In genomic region chr1:53634571-53634979, GRCh38 we compare ENCODE assay signal across 33 cellular contexts.
DNase-seq lines count a peak whose midpoint lies in the region; ATAC-seq, FAIRE-seq and TF ChIP-seq lines count a peak whose summit lies in the region.
"Had no signal": no experiment of that assay in that cellular context is flagged by ENCODE, and none has a peak within 500 bp of the region (broad histone marks: within the 10 kb centered on the region; RNA-seq: fewer than 3 reads in every experiment).

No MANE protein-coding gene starts in this region.

- H3K27ac Mint-ChIP-seq in activated naive CD4-positive, alpha-beta T cell treated with anti-CD3 and anti-CD28 coated beads, Interleukin-2, amount 50 U/mL, for 72 hours = no peak overlapping the region
- H3K27ac Mint-ChIP-seq: activated CD4-positive, alpha-beta T cell treated with anti-CD3 and anti-CD28 coated beads for 36 hours; activated T-helper 1 cell treated with anti-CD3 and anti-CD28 coated beads, Interleukin-12 subunit alpha, Interleukin-12 subunit beta, Interleukin-2, Interleukin-4 antibody, amounts not matched to agents 30 ng/mL and 10 ng/mL and 1 ng/mL, durations not matched to agents 14 hours and 24 hours and 36 hours; CD4-positive, alpha-beta T cell; immature natural killer cell; nephron progenitor cell; stimulated activated naive B cell treated with anti-CD40 and anti-IgM and Interleukin-4, amounts not matched to agents 10 μg/mL and 1 μg/mL and 100 μg/mL, for 72 hours had no signal

- TF ChIP-seq EP300 in HepG2 (IDR thresholded peaks at IDR 0.05; ENCODE audit: low read depth in 2 of 2, low read length in 2 of 2) (no peak), HepG2 (CRISPR knock-in tag; IDR thresholded peaks at IDR 0.05; ENCODE audit: borderline replicate concordance) (no peak), H1 (IDR thresholded peaks at IDR 0.05; ENCODE audit: borderline replicate concordance in 1 of 2, low read depth in 2 of 2, low read length in 2 of 2) (no peak), sigmoid colon (IDR thresholded peaks at IDR 0.05) (no peak)

- H3K27ac ChIP-seq in right lobe of liver = no peak overlapping the region
- no peak overlapping the region for H3K27ac ChIP-seq in HepG2 (ENCODE audit: extremely low read length, insufficient read depth, low read length)
- no peak overlapping the region for H3K27ac ChIP-seq in H1 (ENCODE audit: low read depth, low read length)
- no peak overlapping the region for H3K27ac ChIP-seq in sigmoid colon
- H3K27ac ChIP-seq: brain microvascular endothelial cell, dorsolateral prefrontal cortex, gastrocnemius medialis, GM23248, HL-60, PC-9 had no signal

- H3K27me3 ChIP-seq in right lobe of liver (no peaks in the 10 kb centered on the region), HepG2 (ENCODE audit: control insufficient read depth in 1 of 2, insufficient read depth in 2 of 2, low read length in 2 of 2) (peaks cover 2 to 16% of the 10 kb centered on the region in 2 experiments; a peak in 2 of 5 replicates), H1 (replicated peaks in 1 of 4; ENCODE audit: control insufficient read depth in 3 of 4, extremely low read depth in 1 of 4, insufficient read depth in 3 of 4, low read length in 3 of 4) (no peaks in the 10 kb centered on the region), sigmoid colon (no peaks in the 10 kb centered on the region)
- H3K27me3 ChIP-seq: brain microvascular endothelial cell, dorsolateral prefrontal cortex, gastrocnemius medialis had no signal

- no peak overlapping the region for H4K91ac ChIP-seq in H1 (replicated peaks; ENCODE audit: insufficient read length, low read length)

- TF ChIP-seq RAD21 in HepG2 (CRISPR knock-in tag; IDR thresholded peaks at IDR 0.05) (no peak), H1 (IDR thresholded peaks at IDR 0.05 in 1 of 2, conservative IDR thresholded peaks at IDR 0.05 in 1 of 2; ENCODE audit: low read depth in 2 of 2, low read length in 2 of 2) (no peak)

- H2BK120ac ChIP-seq in H1 (replicated peaks; ENCODE audit: low read depth, low read length) = no peak overlapping the region

- no TSS peak for BruUV-seq in HepG2 (replicated peaks; lab: Mats Ljungman, UMichigan)

- H3K4me1 ChIP-seq in right lobe of liver (no peaks in the 10 kb centered on the region), HepG2 (ENCODE audit: insufficient read depth, low read length) (no peaks in the 10 kb centered on the region), H1 (replicated peaks in 1 of 4; ENCODE audit: control insufficient read depth in 3 of 4, insufficient read depth in 4 of 4, low read length in 3 of 4) (peaks cover 0 to 5% (median 4%) of the 10 kb centered on the region in 4 experiments; a peak in 5 of 7 replicates), sigmoid colon (no peaks in the 10 kb centered on the region)
- H3K4me1 ChIP-seq: gastrocnemius medialis had no signal

- no peak overlapping the region for H3K4me3 ChIP-seq in right lobe of liver
- H3K4me3 ChIP-seq in HepG2 (replicated peaks in 1 of 3; ENCODE audit: insufficient read depth in 1 of 3, low read depth in 2 of 3, low read length in 3 of 3) = no peak overlapping the region
- H3K4me3 ChIP-seq in H1 (ENCODE audit: extremely low read depth in 1 of 4, insufficient read depth in 2 of 4, low read depth in 3 of 4, low read length in 4 of 4) = no peak overlapping the region
- no peak overlapping the region for H3K4me3 ChIP-seq in sigmoid colon
- H3K4me3 ChIP-seq: dorsolateral prefrontal cortex, gastrocnemius medialis, GM23248, PC-9 had no signal

- peaks cover 15% of the 10 kb centered on the region; the same call in 1 of the 2 replicates for H3K23me2 ChIP-seq in H1 (ENCODE audit: low read depth, low read length)

- no peak overlapping the region for H3K23ac ChIP-seq in H1 (ENCODE audit: insufficient read length)

- H3K14ac ChIP-seq in H1 (ENCODE audit: insufficient read length) = no peak overlapping the region

- peak overlapping the region; percentile 30; the same call in 1 of the 2 replicates for H2BK12ac ChIP-seq in H1 (ENCODE audit: low read depth, low read length)

- POLR2A ChIA-PET in HepG2 (lab: Yijun Ruan, JAX) (no interaction called here), H1 (lab: Charles Lee; ENCODE audit: partially characterized antibody) (interaction anchor here (0.8 kb wide), 1 partner anchor 25 kb away, joined by 3 read pairs; no protein-coding TSS in a partner anchor)

- no peak overlapping the region for H2BK20ac ChIP-seq in H1 (ENCODE audit: low read length)

- H2BK5ac ChIP-seq in H1 (ENCODE audit: low read depth, low read length) = peak overlapping the region; percentile 4; the same call in 1 of the 2 replicates

- ATAC-seq in right lobe of liver (no peak), HepG2 (no peak), HG02885 (IDR thresholded peaks at IDR 0.05; ENCODE audit: poor library complexity, unreplicated experiment) (no peak)
- no peak for ATAC-seq in activated naive CD4-positive, alpha-beta T cell treated with anti-CD3 and anti-CD28 coated beads, Interleukin-2, amount 50 U/mL, for 72 hours
- ATAC-seq: activated CD4-positive, alpha-beta T cell treated with anti-CD3 and anti-CD28 coated beads for 36 hours; gastrocnemius medialis; left cardiac atrium; Right ventricle myocardium inferior; stimulated activated naive B cell treated with anti-CD40 and anti-IgM and Interleukin-4, amounts not matched to agents 10 μg/mL and 1 μg/mL and 100 μg/mL, for 72 hours had no signal

- no peak overlapping the region for H3K4ac ChIP-seq in H1 (replicated peaks; ENCODE audit: insufficient read length, low read depth, low read length)

- no peak for FAIRE-seq in HepG2 (lab: Jason Lieb, UNC)
- FAIRE-seq in H1 (lab: Jason Lieb, UNC) = no peak
- FAIRE-seq: D721Med, urothelium cell line had no signal

- H3K36me3 Mint-ChIP-seq in activated naive CD4-positive, alpha-beta T cell treated with anti-CD3 and anti-CD28 coated beads, Interleukin-2, amount 50 U/mL, for 72 hours = no peaks in the 10 kb centered on the region
- H3K36me3 Mint-ChIP-seq: immature natural killer cell; stimulated activated naive B cell treated with anti-CD40 and anti-IgM and Interleukin-4, amounts not matched to agents 10 μg/mL and 1 μg/mL and 100 μg/mL, for 72 hours had no signal

- H3K4me2 ChIP-seq in HepG2 (ENCODE audit: low read depth, low read length) = no peak overlapping the region
- H3K4me2 ChIP-seq in H1 (ENCODE audit: insufficient read depth in 1 of 2, low read depth in 2 of 2, low read length in 2 of 2) = no peak overlapping the region
- H3K4me2 ChIP-seq: PC-9 had no signal

- WGBS in right lobe of liver (ENCODE audit: insufficient coverage, low coverage, low lambda C conversion rate, missing lambda C conversion rate) = 50% methylated on average over 5 of the region's 10 CpGs
- WGBS in HepG2 (ENCODE audit: low lambda C conversion rate) = 15% methylated on average over 8 of the region's 10 CpGs
- 61% methylated on average over 10 of the region's 10 CpGs; no CpG with 5 or more reads in 1 of the 2 experiments for WGBS in H1 (ENCODE audit: extremely low coverage in 1 of 2, insufficient coverage in 1 of 2, insufficient read length in 1 of 2, insufficient replicate concordance in 2 of 2, low coverage in 1 of 2, low lambda C conversion rate in 2 of 2, missing lambda C conversion rate in 1 of 2), 2 experiments
- 87 to 89% methylated on average over 10 of the region's 10 CpGs for WGBS in sigmoid colon, 2 donors

- no peaks in the 10 kb centered on the region for H3K36me3 ChIP-seq in right lobe of liver
- no peaks in the 10 kb centered on the region for H3K36me3 ChIP-seq in HepG2 (replicated peaks in 1 of 2; ENCODE audit: control insufficient read depth in 1 of 2, insufficient read depth in 2 of 2, low read length in 2 of 2)
- no peaks in the 10 kb centered on the region for H3K36me3 ChIP-seq in H1 (ENCODE audit: control insufficient read depth in 2 of 4, insufficient read depth in 4 of 4, low read length in 3 of 4)
- H3K36me3 ChIP-seq in sigmoid colon = no peaks in the 10 kb centered on the region
- H3K36me3 ChIP-seq: brain microvascular endothelial cell, gastrocnemius medialis had no signal

- H3K79me2 ChIP-seq in HepG2 (ENCODE audit: insufficient read depth, low read length) (no peaks in the 10 kb centered on the region), H1 (ENCODE audit: control insufficient read depth in 1 of 2, insufficient read depth in 2 of 2, low read length in 2 of 2) (no peaks in the 10 kb centered on the region)

- no peak overlapping the region for H4K8ac ChIP-seq in H1 (ENCODE audit: extremely low read depth, insufficient read depth, low read length)

- H4K5ac ChIP-seq in H1 (ENCODE audit: insufficient read length, low read depth, low read length) = no peak overlapping the region

- no peak overlapping the region for H2AK5ac ChIP-seq in H1 (ENCODE audit: low read depth, low read length)

- no peak for TF ChIP-seq POLR2A in right lobe of liver (IDR thresholded peaks at IDR 0.05)
- no peak for TF ChIP-seq POLR2A in HepG2 (IDR thresholded peaks at IDR 0.05; ENCODE audit: insufficient read depth in 1 of 2, low read depth in 2 of 2, low read length in 2 of 2)
- TF ChIP-seq POLR2A in H1 (IDR thresholded peaks at IDR 0.05; ENCODE audit: control extremely low read depth in 1 of 2, low read depth in 2 of 2, low read length in 2 of 2) = no peak
- TF ChIP-seq POLR2A in sigmoid colon (IDR thresholded peaks at IDR 0.05) = no peak

- H3K9me3 ChIP-seq in right lobe of liver = no peaks in the 10 kb centered on the region
- H3K9me3 ChIP-seq in HepG2 (ENCODE audit: low read length) = no peaks in the 10 kb centered on the region
- H3K9me3 ChIP-seq in H1 (ENCODE audit: insufficient read depth in 2 of 2, low read depth in 1 of 2, low read length in 1 of 2) = no peaks in the 10 kb centered on the region; a peak in 1 of 4 replicates
- H3K9me3 ChIP-seq in sigmoid colon = no peaks in the 10 kb centered on the region
- H3K9me3 ChIP-seq: gastrocnemius medialis had no signal

- in situ Hi-C loops in HepG2 (cut with HindIII; ENCODE audit: extremely low pct_ligation_motif_present, low pct_unique_long_range_greater_than_20kb) = no loop called here

- H3K9ac ChIP-seq in HepG2 (ENCODE audit: insufficient read depth, low read depth, low read length) (no peak overlapping the region), H1 (replicated peaks in 1 of 4; ENCODE audit: extremely low read depth in 1 of 4, low read depth in 3 of 4, low read length in 3 of 4) (no peak overlapping the region)
- H3K9ac ChIP-seq: GM23248 had no signal

- no peak overlapping the region for H3K18ac ChIP-seq in H1 (ENCODE audit: extremely low read depth, low read length)

- intact Hi-C loops in right lobe of liver (cut with DNase I) = no loop called here
- intact Hi-C loops in HepG2 (cut with micrococcal nuclease; ENCODE audit: unreplicated experiment) = no loop called here
- intact Hi-C loops in sigmoid colon (cut with DNase I) = no loop called here

- no peak overlapping the region for H3K56ac ChIP-seq in H1 (replicated peaks; ENCODE audit: insufficient read length, low read depth, low read length)

- H2BK15ac ChIP-seq in H1 (ENCODE audit: low read length) = no peak overlapping the region

- no peak overlapping the region for H2AFZ ChIP-seq in HepG2 (ENCODE audit: low read length)
- no peak overlapping the region for H2AFZ ChIP-seq in H1 (ENCODE audit: low read length)
- H2AFZ ChIP-seq: GM23248, PC-9 had no signal

- peak in 2 of 3 donors; percentile 15 to 40 for DNase-seq in right lobe of liver
- DNase-seq in HepG2 (ENCODE audit: low spot score) = no peak
- peak; percentile 21 to 50 for DNase-seq in H1 (ENCODE audit: low read depth in 1 of 2, low spot score in 2 of 2)
- peak; percentile 48 for DNase-seq in sigmoid colon
- DNase-seq in activated naive CD4-positive, alpha-beta T cell treated with anti-CD3 and anti-CD28 coated beads, Interleukin-2, amount 50 U/mL, for 72 hours (ENCODE audit: low spot score in 2 of 2) = no peak
- DNase-seq in NCI-H2227 treated with DMSO at 0.1 percent for 48 hours (lab: John Stamatoyannopoulos, UW) = no peak
- DNase-seq: activated CD4-positive, alpha-beta T cell treated with anti-CD3 and anti-CD28 coated beads for 36 hours; activated naive CD4-positive, alpha-beta T cell treated with anti-CD3 and anti-CD28 coated beads, Interleukin-2, amount 50 U/mL, for 16 hours; amniotic stem cell; brain microvascular endothelial cell; cerebellar nuclear complex; gastrocnemius medialis; GM23248; immature natural killer cell; left cardiac atrium; mammary epithelial cell; MM.1S; NCI-H1105 treated with DMSO at 0.1 percent for 48 hours; NCI-H1930; NCI-H524 treated with DMSO at 0.1 percent for 48 hours; nephron progenitor cell; NK-92 treated with Interleukin-12 subunit alpha and Interleukin-12 subunit beta, amount 100 ng/mL, for 24 hours; PC-9; stimulated activated naive B cell treated with anti-CD40 and anti-IgM and Interleukin-4, amounts not matched to agents 10 μg/mL and 1 μg/mL and 100 μg/mL, for 72 hours; T-helper 2 cell had no signal

- CTCF ChIA-PET in HepG2 (lab: Yijun Ruan, JAX; ENCODE audit: low intra/inter-chr PET ratio, low total read pairs) = no interaction called here
- CTCF ChIA-PET in H1 (lab: Charles Lee; ENCODE audit: partially characterized antibody) = interaction anchor here (0.7 to 2.5 kb wide), 6 partner anchors 9 to 48 kb away, joined by 3 to 8 read pairs (median 3); no protein-coding TSS in a partner anchor

- H3K9me3 Mint-ChIP-seq in activated naive CD4-positive, alpha-beta T cell treated with anti-CD3 and anti-CD28 coated beads, Interleukin-2, amount 50 U/mL, for 72 hours = no peaks in the 10 kb centered on the region
- H3K9me3 Mint-ChIP-seq: activated T-helper 1 cell treated with anti-CD3 and anti-CD28 coated beads, Interleukin-12 subunit alpha, Interleukin-12 subunit beta, Interleukin-2, Interleukin-4 antibody, amounts not matched to agents 30 ng/mL and 10 ng/mL and 1 ng/mL, durations not matched to agents 14 hours and 24 hours and 36 hours; CD4-positive, alpha-beta T cell; immature natural killer cell; nephron progenitor cell; stimulated activated naive B cell treated with anti-CD40 and anti-IgM and Interleukin-4, amounts not matched to agents 10 μg/mL and 1 μg/mL and 100 μg/mL, for 72 hours had no signal

- no peaks in the 10 kb centered on the region for H3K79me1 ChIP-seq in H1 (ENCODE audit: low read depth, low read length)

- H4K20me1 ChIP-seq in HepG2 (ENCODE audit: insufficient read depth, low read length) = no peaks in the 10 kb centered on the region
- no peaks in the 10 kb centered on the region for H4K20me1 ChIP-seq in H1 (replicated peaks in 1 of 2; ENCODE audit: control insufficient read depth in 1 of 2, insufficient read depth in 2 of 2, low read length in 2 of 2)

- TF ChIP-seq CTCF in right lobe of liver (IDR thresholded peaks at IDR 0.05) (no peak), HepG2 (CRISPR knock-in tag; IDR thresholded peaks at IDR 0.05) (no peak), H1 (IDR thresholded peaks at IDR 0.05; ENCODE audit: control extremely low read depth in 1 of 3, insufficient read depth in 1 of 3, low read depth in 1 of 3, low read length in 3 of 3) (no peak), sigmoid colon (IDR thresholded peaks at IDR 0.05) (no peak)

Comparison
In these comparisons a context has a peak if more than half of its experiments do, and no peak if none do; other contexts are left out.
1. DNase-seq: peak in right lobe of liver (2 of 3), H1 (2 of 2) and sigmoid colon (single experiment); none in HepG2 (single experiment), activated naive CD4-positive, alpha-beta T cell treated with anti-CD3 and anti-CD28 coated beads, Interleukin-2, amount 50 U/mL, for 72 hours (0 of 2) and NCI-H2227 treated with DMSO at 0.1 percent for 48 hours (single experiment).